14 cellular contexts compared by ENCODE assay signal in the genomic region with DNA sequence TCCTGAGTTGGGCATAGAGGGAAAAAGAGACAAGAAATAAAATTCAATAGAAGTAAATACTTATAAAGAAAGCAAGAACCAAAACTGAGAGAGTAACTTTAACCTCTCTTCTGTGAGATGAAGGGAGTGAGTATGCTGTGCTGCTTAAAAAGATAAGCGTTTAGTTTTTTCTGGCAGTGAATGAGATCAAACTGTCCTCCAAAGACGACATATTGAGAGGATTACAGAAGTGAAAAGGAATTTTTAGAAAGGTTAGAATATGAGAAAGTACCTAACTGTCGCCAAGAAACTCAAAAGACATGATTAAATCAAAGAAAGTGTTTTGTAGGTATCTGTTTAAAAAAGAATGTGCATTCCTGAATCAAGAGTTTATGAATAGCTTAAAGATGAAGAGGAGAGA. TPM values are rescaled to one million over a fixed set of nuclear protein-coding genes. Genes with fewer than 3 reads are reported as not detected.
DNase-seq lines count a peak whose midpoint lies in the region; ATAC-seq, FAIRE-seq and TF ChIP-seq lines count a peak whose summit lies in the region.
"Had no signal": no experiment of that assay in that cellular context is flagged by ENCODE, and none has a peak within 500 bp of the region (broad histone marks: within the 10 kb centered on the region; RNA-seq: fewer than 3 reads in every experiment).

No MANE protein-coding gene starts in this region.

- no peaks in the 10 kb centered on the region for H3K36me3 Mint-ChIP-seq in glutamatergic neuron (ENCODE audit: unreplicated experiment)
- H3K36me3 Mint-ChIP-seq: activated naive CD4-positive, alpha-beta T cell treated with anti-CD3 and anti-CD28 coated beads, Interleukin-2, amount 50 U/mL, for 24 hours had no signal

- POLR2A ChIA-PET in HEK293 (lab: Yijun Ruan, JAX), result interaction anchor here (1.8 kb wide), 1 partner anchor 16 kb away, joined by 6 read pairs; a partner anchor contains a TSS

- CTCF ChIA-PET in HEK293 (lab: Yijun Ruan, JAX), result interaction anchor here (0.5 kb wide), 1 partner anchor 367 kb away, joined by 8 read pairs; no protein-coding TSS in a partner anchor

- H3K4me3 ChIP-seq in HEK293 (ENCODE audit: low read depth, low read length), result no peak overlapping the region
- H3K4me3 ChIP-seq in WERI-Rb-1 (ENCODE audit: low read depth, low read length), result no peak overlapping the region
- H3K4me3 ChIP-seq in skin epidermis, result no peak overlapping the region

- no peak for TF ChIP-seq CTCF in HEK293 (tag by site-specific recombination; IDR thresholded peaks at IDR 0.05)
- no peak for TF ChIP-seq CTCF in WERI-Rb-1 (IDR thresholded peaks at IDR 0.05; ENCODE audit: low read depth, low read length)
- TF ChIP-seq CTCF in glutamatergic neuron (IDR thresholded peaks at IDR 0.05; ENCODE audit: partially characterized antibody, unreplicated experiment), result no peak
- no peak for TF ChIP-seq CTCF in D721Med (IDR thresholded peaks at IDR 0.05; ENCODE audit: insufficient read depth, missing control alignments)

- peaks cover 10% of the 10 kb centered on the region; the same call in 1 of the 2 replicates for H3K4me1 ChIP-seq in HEK293 (ENCODE audit: control insufficient read depth, insufficient read depth, low read length)

- peaks cover 53% of the 10 kb centered on the region for H3K4me1 Mint-ChIP-seq in glutamatergic neuron (ENCODE audit: low read depth, unreplicated experiment)

- H3K36me3 ChIP-seq in HEK293 (ENCODE audit: control insufficient read depth in 2 of 2, insufficient read depth in 1 of 2, low read length in 2 of 2) (no peaks in the 10 kb centered on the region), WERI-Rb-1 (no peaks in the 10 kb centered on the region)

- FAIRE-seq in D721Med (lab: Jason Lieb, UNC), result no peak

- H3K4me3 Mint-ChIP-seq in glutamatergic neuron (ENCODE audit: unreplicated experiment), result peak overlapping the region; percentile 40
- H3K4me3 Mint-ChIP-seq: activated naive CD4-positive, alpha-beta T cell treated with anti-CD3 and anti-CD28 coated beads, Interleukin-2, amount 50 U/mL, for 24 hours had no signal

- DNase-seq in WERI-Rb-1 (no peak), glutamatergic neuron (no peak), D721Med (ENCODE audit: insufficient read length, low spot score) (no peak), NCI-H446 treated with DMSO at 0.1 percent for 48 hours (lab: John Stamatoyannopoulos, UW) (no peak)
- DNase-seq: activated CD4-positive, alpha-beta T cell treated with anti-CD3 and anti-CD28 coated beads for 4 hours; Calu3; caudate nucleus; GF-D8; KBM-7 had no signal

- H3K27ac ChIP-seq in HEK293 (ENCODE audit: extremely low read depth, low read depth, low read length), result no peak overlapping the region
- H3K27ac ChIP-seq in WERI-Rb-1, result peak overlapping the region; percentile 19; the same call in 1 of the 2 replicates
- H3K27ac ChIP-seq in skin epidermis, result peak overlapping the region in 11 of 21 experiments; percentile 1 to 63 (median 26)

- no peak for ATAC-seq in HG03196 (IDR thresholded peaks at IDR 0.05; ENCODE audit: unreplicated experiment)
- no peak for ATAC-seq in HG03439 (IDR thresholded peaks at IDR 0.05; ENCODE audit: unreplicated experiment)

- H3K9me3 ChIP-seq in HEK293 (ENCODE audit: control insufficient read depth, insufficient read depth, low read depth, low read length), result no peaks in the 10 kb centered on the region
- no peaks in the 10 kb centered on the region for H3K9me3 ChIP-seq in WERI-Rb-1 (ENCODE audit: severe bottlenecking)

- H3K27ac Mint-ChIP-seq in glutamatergic neuron (ENCODE audit: unreplicated experiment), result no peak overlapping the region
- H3K27ac Mint-ChIP-seq: activated naive CD4-positive, alpha-beta T cell treated with anti-CD3 and anti-CD28 coated beads, Interleukin-2, amount 50 U/mL, for 24 hours had no signal

- H3K27me3 Mint-ChIP-seq in glutamatergic neuron (ENCODE audit: unreplicated experiment), result no peaks in the 10 kb centered on the region

- H3K9me3 Mint-ChIP-seq in glutamatergic neuron (ENCODE audit: unreplicated experiment), result peaks cover 2% of the 10 kb centered on the region
- H3K9me3 Mint-ChIP-seq: activated naive CD4-positive, alpha-beta T cell treated with anti-CD3 and anti-CD28 coated beads, Interleukin-2, amount 50 U/mL, for 24 hours had no signal

- no peaks in the 10 kb centered on the region for H3K27me3 ChIP-seq in WERI-Rb-1 (ENCODE audit: insufficient read depth, low read depth, severe bottlenecking)

TF ChIP-seq in HEK293, 187 proteins besides CTCF, POLR2A, EP300 and RAD21:
- peak; percentile 61 for TF ChIP-seq PRDM1 (tag by site-specific recombination; IDR thresholded peaks at IDR 0.05)
- TF ChIP-seq ZNF366 (tag by site-specific recombination; conservative IDR thresholded peaks at IDR 0.05), result no peak
- no peak for TF ChIP-seq ZNF785 (tag by site-specific recombination; IDR thresholded peaks at IDR 0.05)

RNA-seq across cellular contexts. Expression of a gene that starts 16.0 kb away (rescaled TPM):
- total RNA-seq in glutamatergic neuron (ENCODE audit: unreplicated experiment), result 29.7 TPM
